Comparison of ENCODE assay signal across 9 cellular contexts in the genomic region with DNA sequence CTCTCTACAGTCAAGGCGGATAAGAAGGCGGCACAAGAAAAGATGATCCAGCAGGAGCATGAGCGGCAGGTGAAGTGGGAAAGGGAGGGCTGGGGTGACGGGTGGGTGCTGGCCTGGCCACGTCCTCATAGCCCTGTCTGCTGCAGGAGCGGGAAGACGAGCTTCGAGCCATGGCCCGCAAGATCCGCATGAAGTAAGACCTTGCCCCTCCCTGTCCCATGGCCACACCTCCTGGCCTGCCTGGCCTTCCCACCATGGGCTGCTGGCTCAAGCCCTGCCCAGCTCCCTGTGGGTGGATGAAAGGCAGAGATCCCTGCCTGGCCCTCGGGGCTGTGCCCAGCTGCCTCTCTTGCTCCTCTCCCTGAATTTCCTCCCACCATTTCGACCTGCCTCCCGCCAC. TPM values are rescaled to one million over a fixed set of nuclear protein-coding genes. Genes with fewer than 3 reads are reported as not detected.
DNase-seq lines count a peak whose midpoint lies in the region; ATAC-seq, FAIRE-seq and TF ChIP-seq lines count a peak whose summit lies in the region.
"Had no signal": no experiment of that assay in that cellular context is flagged by ENCODE, and none has a peak within 500 bp of the region (broad histone marks: within the 10 kb centered on the region; RNA-seq: fewer than 3 reads in every experiment).

No MANE protein-coding gene starts in this region.

- no peak overlapping the region for H3K4me3 Mint-ChIP-seq in effector memory CD8-positive, alpha-beta T cell
- H3K4me3 Mint-ChIP-seq in activated T-helper 1 cell treated with anti-CD3 and anti-CD28 coated beads, Interleukin-12 subunit alpha, Interleukin-12 subunit beta, Interleukin-2, Interleukin-4 antibody, amounts not matched to agents 30 ng/mL and 10 ng/mL and 1 ng/mL, durations not matched to agents 14 hours and 24 hours and 36 hours, result no peak overlapping the region
- H3K4me3 Mint-ChIP-seq: activated CD4-positive, alpha-beta memory T cell treated with anti-CD3 and anti-CD28 coated beads, Interleukin-2, amount 10 ng/mL, durations not matched to agents 7 days and 5 days had no signal

- no peaks in the 10 kb centered on the region for H3K9me3 Mint-ChIP-seq in effector memory CD8-positive, alpha-beta T cell
- H3K9me3 Mint-ChIP-seq in activated naive CD4-positive, alpha-beta T cell treated with anti-CD3 and anti-CD28 coated beads, Interleukin-2, amount 50 U/mL, for 72 hours, result no peaks in the 10 kb centered on the region
- no peaks in the 10 kb centered on the region for H3K9me3 Mint-ChIP-seq in activated T-helper 1 cell treated with anti-CD3 and anti-CD28 coated beads, Interleukin-12 subunit alpha, Interleukin-12 subunit beta, Interleukin-2, Interleukin-4 antibody, amounts not matched to agents 30 ng/mL and 10 ng/mL and 1 ng/mL, durations not matched to agents 14 hours and 24 hours and 36 hours
- H3K9me3 Mint-ChIP-seq: activated CD4-positive, alpha-beta memory T cell treated with anti-CD3 and anti-CD28 coated beads, Interleukin-2, amount 10 ng/mL, durations not matched to agents 7 days and 5 days had no signal

- CTCF ChIA-PET in Panc1 (lab: Charles Lee), result no interaction called here

- H3K4me3 ChIP-seq in Panc1 (ENCODE audit: low read depth in 2 of 2, low read length in 2 of 2) (no peak overlapping the region), osteoblast (ENCODE audit: insufficient read depth, low read length) (no peak overlapping the region)

- POLR2A ChIA-PET in Panc1 (lab: Charles Lee), result no interaction called here

- DNase-seq in Panc1 (ENCODE audit: low read depth, low spot score) (no peak), osteoblast (ENCODE audit: insufficient read length, low spot score, missing footprints) (peak; percentile 97), T-helper 9 cell (no peak)
- no peak for DNase-seq in effector memory CD8-positive, alpha-beta T cell
- no peak for DNase-seq in activated naive CD4-positive, alpha-beta T cell treated with anti-CD3 and anti-CD28 coated beads, Interleukin-2, amount 50 U/mL, for 72 hours (ENCODE audit: low spot score in 2 of 2)
- no peak for DNase-seq in activated T-helper 1 cell treated with anti-CD3 and anti-CD28 coated beads, Interleukin-12 subunit alpha, Interleukin-12 subunit beta, Interleukin-2, Interleukin-4 antibody, amounts not matched to agents 30 ng/mL and 10 ng/mL and 1 ng/mL, durations not matched to agents 14 hours and 24 hours and 36 hours (ENCODE audit: low spot score)
- DNase-seq: activated CD4-positive, alpha-beta memory T cell treated with anti-CD3 and anti-CD28 coated beads, Interleukin-2, amount 10 ng/mL, durations not matched to agents 7 days and 5 days had no signal

- peak overlapping the region; percentile 60 to 86 for H3K27ac Mint-ChIP-seq in effector memory CD8-positive, alpha-beta T cell
- peak overlapping the region in 1 of 2 donors; percentile 93 for H3K27ac Mint-ChIP-seq in activated naive CD4-positive, alpha-beta T cell treated with anti-CD3 and anti-CD28 coated beads, Interleukin-2, amount 50 U/mL, for 72 hours
- H3K27ac Mint-ChIP-seq in activated T-helper 1 cell treated with anti-CD3 and anti-CD28 coated beads, Interleukin-12 subunit alpha, Interleukin-12 subunit beta, Interleukin-2, Interleukin-4 antibody, amounts not matched to agents 30 ng/mL and 10 ng/mL and 1 ng/mL, durations not matched to agents 14 hours and 24 hours and 36 hours, result no peak overlapping the region
- H3K27ac Mint-ChIP-seq: activated CD4-positive, alpha-beta memory T cell treated with anti-CD3 and anti-CD28 coated beads, Interleukin-2, amount 10 ng/mL, durations not matched to agents 7 days and 5 days had no signal

- H3K36me3 ChIP-seq in Panc1 (ENCODE audit: control insufficient read depth, insufficient read depth, low read length) (no peaks in the 10 kb centered on the region), osteoblast (ENCODE audit: insufficient read depth, low read length) (peaks cover 47% of the 10 kb centered on the region)

- H4K20me1 ChIP-seq in osteoblast (ENCODE audit: insufficient read depth, low read length), result peaks cover 15% of the 10 kb centered on the region

- FAIRE-seq in G401.6 (lab: Jason Lieb, UNC), result peak; percentile 73

- peaks cover 10% of the 10 kb centered on the region for H3K79me2 ChIP-seq in osteoblast (ENCODE audit: insufficient read depth, low read length)

- peaks cover 66% of the 10 kb centered on the region for H3K36me3 Mint-ChIP-seq in effector memory CD8-positive, alpha-beta T cell (ENCODE audit: insufficient read depth)
- H3K36me3 Mint-ChIP-seq in activated naive CD4-positive, alpha-beta T cell treated with anti-CD3 and anti-CD28 coated beads, Interleukin-2, amount 50 U/mL, for 72 hours, result peaks cover 0 to 6% of the 10 kb centered on the region in 2 donors
- peaks cover 15% of the 10 kb centered on the region for H3K36me3 Mint-ChIP-seq in activated T-helper 1 cell treated with anti-CD3 and anti-CD28 coated beads, Interleukin-12 subunit alpha, Interleukin-12 subunit beta, Interleukin-2, Interleukin-4 antibody, amounts not matched to agents 30 ng/mL and 10 ng/mL and 1 ng/mL, durations not matched to agents 14 hours and 24 hours and 36 hours (ENCODE audit: low read depth)

- no peaks in the 10 kb centered on the region for H3K9me3 ChIP-seq in Panc1 (ENCODE audit: control insufficient read depth, insufficient read depth, low read depth, low read length)
- H3K9me3 ChIP-seq in osteoblast (ENCODE audit: low read depth, low read length), result no peaks in the 10 kb centered on the region

- no peak overlapping the region for H3K4me2 ChIP-seq in osteoblast (ENCODE audit: insufficient read depth, low read length)

- H3K27ac ChIP-seq in Panc1 (ENCODE audit: low read length) (no peak overlapping the region), osteoblast (ENCODE audit: low read depth, low read length) (no peak overlapping the region)

- no peaks in the 10 kb centered on the region for H3K27me3 Mint-ChIP-seq in effector memory CD8-positive, alpha-beta T cell
- no peaks in the 10 kb centered on the region for H3K27me3 Mint-ChIP-seq in activated T-helper 1 cell treated with anti-CD3 and anti-CD28 coated beads, Interleukin-12 subunit alpha, Interleukin-12 subunit beta, Interleukin-2, Interleukin-4 antibody, amounts not matched to agents 30 ng/mL and 10 ng/mL and 1 ng/mL, durations not matched to agents 14 hours and 24 hours and 36 hours (ENCODE audit: insufficient read depth)
- H3K27me3 Mint-ChIP-seq: activated CD4-positive, alpha-beta memory T cell treated with anti-CD3 and anti-CD28 coated beads, Interleukin-2, amount 10 ng/mL, durations not matched to agents 7 days and 5 days had no signal

- in situ Hi-C loops in Panc1 (cut with HindIII; ENCODE audit: low pct_unique_long_range_greater_than_20kb, low sequenced_read_pairs), result no loop called here

- H3K4me1 Mint-ChIP-seq in effector memory CD8-positive, alpha-beta T cell (ENCODE audit: low read depth in 2 of 2), result peaks cover 0 to 3% of the 10 kb centered on the region in 2 donors
- no peaks in the 10 kb centered on the region for H3K4me1 Mint-ChIP-seq in activated T-helper 1 cell treated with anti-CD3 and anti-CD28 coated beads, Interleukin-12 subunit alpha, Interleukin-12 subunit beta, Interleukin-2, Interleukin-4 antibody, amounts not matched to agents 30 ng/mL and 10 ng/mL and 1 ng/mL, durations not matched to agents 14 hours and 24 hours and 36 hours (ENCODE audit: low read depth)

- BruUV-seq in Panc1 (replicated peaks; lab: Mats Ljungman, UMichigan), result no TSS peak

- no peaks in the 10 kb centered on the region for H3K27me3 ChIP-seq in Panc1 (ENCODE audit: control insufficient read depth, insufficient read depth, low read length)
- H3K27me3 ChIP-seq in osteoblast (ENCODE audit: insufficient read depth, low read length), result no peaks in the 10 kb centered on the region

- no peak for TF ChIP-seq CTCF in Panc1 (IDR thresholded peaks at IDR 0.05)
- TF ChIP-seq CTCF in osteoblast (IDR thresholded peaks at IDR 0.05; ENCODE audit: extremely low read depth, low read depth, low read length), result no peak

- no peaks in the 10 kb centered on the region for H3K4me1 ChIP-seq in Panc1 (ENCODE audit: control insufficient read depth, insufficient read depth, low read length)
- H3K4me1 ChIP-seq in osteoblast (ENCODE audit: insufficient read depth, low read length), result no peaks in the 10 kb centered on the region

- intact Hi-C loops in Panc1 (cut with micrococcal nuclease; ENCODE audit: unreplicated experiment), result no loop called here
- intact Hi-C loops in activated T-helper 1 cell treated with anti-CD3 and anti-CD28 coated beads, Interleukin-12 subunit alpha, Interleukin-12 subunit beta, Interleukin-2, Interleukin-4 antibody, amounts not matched to agents 30 ng/mL and 10 ng/mL and 1 ng/mL, durations not matched to agents 14 hours and 24 hours and 36 hours (cut with micrococcal nuclease), result no loop called here

- ATAC-seq in Panc1, result peak; percentile 84
- ATAC-seq in effector memory CD8-positive, alpha-beta T cell (replicated peaks), result no peak
- ATAC-seq in activated naive CD4-positive, alpha-beta T cell treated with anti-CD3 and anti-CD28 coated beads, Interleukin-2, amount 50 U/mL, for 72 hours, result no peak
- ATAC-seq in HG03460 (IDR thresholded peaks at IDR 0.05; ENCODE audit: unreplicated experiment), result no peak

- no peak overlapping the region for H2AFZ ChIP-seq in osteoblast (ENCODE audit: low read length)

RNA-seq across cellular contexts. Expression of a gene that starts 7.2 kb away (rescaled TPM):
- 6.7 TPM for total RNA-seq in Panc1 (2021; ENCODE audit: unreplicated experiment)
- 8.6 TPM for polyA plus RNA-seq in Panc1 (2012; ENCODE audit: insufficient read length)
- total RNA-seq in osteoblast, result under 0.01 TPM in 1 of 2 replicates, not detected in the other
- 1 to 10 TPM; 2.3 to 6.7 TPM for total RNA-seq in activated naive CD4-positive, alpha-beta T cell treated with anti-CD3 and anti-CD28 coated beads, Interleukin-2, amount 50 U/mL, for 72 hours
- 4.3 and 4.7 TPM in 2 replicates for total RNA-seq in activated T-helper 1 cell treated with anti-CD3 and anti-CD28 coated beads, Interleukin-12 subunit alpha, Interleukin-12 subunit beta, Interleukin-2, Interleukin-4 antibody, amounts not matched to agents 30 ng/mL and 10 ng/mL and 1 ng/mL, durations not matched to agents 14 hours and 24 hours and 36 hours

RNA-seq across cellular contexts. Expression of a gene that starts 10.0 kb away (rescaled TPM):
- total RNA-seq in Panc1 (2021; ENCODE audit: unreplicated experiment) (29.5 TPM), osteoblast (8.3 and 14.8 TPM in 2 replicates)
- polyA plus RNA-seq in Panc1 (2012; ENCODE audit: insufficient read length), result 27.3 TPM
- total RNA-seq in activated naive CD4-positive, alpha-beta T cell treated with anti-CD3 and anti-CD28 coated beads, Interleukin-2, amount 50 U/mL, for 72 hours, result 10 to 100 TPM in 1 of 2 donors, 1 to 10 TPM in 1; 8.3 to 54.3 TPM
- 46.8 and 53.6 TPM in 2 replicates for total RNA-seq in activated T-helper 1 cell treated with anti-CD3 and anti-CD28 coated beads, Interleukin-12 subunit alpha, Interleukin-12 subunit beta, Interleukin-2, Interleukin-4 antibody, amounts not matched to agents 30 ng/mL and 10 ng/mL and 1 ng/mL, durations not matched to agents 14 hours and 24 hours and 36 hours

RNA-seq across cellular contexts. Expression of a gene that starts 23.9 kb away (rescaled TPM):
- total RNA-seq in Panc1 (2021; ENCODE audit: unreplicated experiment) (20.4 TPM), osteoblast (43.9 and 53.6 TPM in 2 replicates)
- polyA plus RNA-seq in Panc1 (2012; ENCODE audit: insufficient read length), result 25.9 TPM
- total RNA-seq in activated naive CD4-positive, alpha-beta T cell treated with anti-CD3 and anti-CD28 coated beads, Interleukin-2, amount 50 U/mL, for 72 hours, result 10 to 100 TPM; 12.4 to 18.3 TPM
- total RNA-seq in activated T-helper 1 cell treated with anti-CD3 and anti-CD28 coated beads, Interleukin-12 subunit alpha, Interleukin-12 subunit beta, Interleukin-2, Interleukin-4 antibody, amounts not matched to agents 30 ng/mL and 10 ng/mL and 1 ng/mL, durations not matched to agents 14 hours and 24 hours and 36 hours, result 20.4 and 20.5 TPM in 2 replicates

RNA-seq across cellular contexts. Expression of a gene that starts 30.2 kb away (rescaled TPM):
- total RNA-seq in Panc1 (2021; ENCODE audit: unreplicated experiment) (72.4 TPM), osteoblast (17.0 and 17.1 TPM in 2 replicates)
- polyA plus RNA-seq in Panc1 (2012; ENCODE audit: insufficient read length), result 67.6 TPM
- 100 to 1,000 TPM; 115 to 133 TPM for total RNA-seq in activated naive CD4-positive, alpha-beta T cell treated with anti-CD3 and anti-CD28 coated beads, Interleukin-2, amount 50 U/mL, for 72 hours
- total RNA-seq in activated T-helper 1 cell treated with anti-CD3 and anti-CD28 coated beads, Interleukin-12 subunit alpha, Interleukin-12 subunit beta, Interleukin-2, Interleukin-4 antibody, amounts not matched to agents 30 ng/mL and 10 ng/mL and 1 ng/mL, durations not matched to agents 14 hours and 24 hours and 36 hours, result 106 and 116 TPM in 2 replicates
